Comparison of ENCODE assay signal across 16 cellular contexts in genomic region chr17:5362162-5362811, GRCh38.
"Had no signal": no experiment of that assay in that cellular context is flagged by ENCODE, and none has a peak within 500 bp of the region (broad histone marks: within the 10 kb centered on the region; RNA-seq: fewer than 3 reads in every experiment).

No MANE protein-coding gene starts in this region.

- H3K4me3 ChIP-seq: esophagus muscularis mucosa, gastroesophageal sphincter, heart left ventricle, lung, tibial artery had no signal

- H3K4me1 Mint-ChIP-seq: activated CD4-positive, alpha-beta T cell treated with anti-CD3 and anti-CD28 coated beads, Interleukin-2, amount 10 ng/mL, durations not matched to agents 7 days and 5 days; activated naive CD4-positive, alpha-beta T cell treated with anti-CD3 and anti-CD28 coated beads, Interleukin-2, amount 10 ng/mL, durations not matched to agents 7 days and 5 days; nephron had no signal

- H3K27ac ChIP-seq: esophagus muscularis mucosa, gastroesophageal sphincter, heart left ventricle, tibial artery had no signal

- ATAC-seq: gastroesophageal sphincter, heart left ventricle had no signal

- H3K4me1 ChIP-seq: esophagus muscularis mucosa, gastroesophageal sphincter, heart left ventricle had no signal

- H3K4me3 Mint-ChIP-seq: activated CD4-positive, alpha-beta T cell treated with anti-CD3 and anti-CD28 coated beads, Interleukin-2, amount 10 ng/mL, durations not matched to agents 7 days and 5 days; activated naive CD4-positive, alpha-beta T cell treated with anti-CD3 and anti-CD28 coated beads, Interleukin-2, amount 10 ng/mL, durations not matched to agents 7 days and 5 days; nephron; T-helper 2 cell treated with Interferon-gamma antibody and Interleukin-4, amounts not matched to agents 5 μg/mL and 100 μg/mL, for 36 hours had no signal

- DNase-seq: activated CD4-positive, alpha-beta T cell treated with anti-CD3 and anti-CD28 coated beads, Interleukin-2, amount 10 ng/mL, durations not matched to agents 7 days and 5 days; activated CD4-positive, CD25-positive, alpha-beta regulatory T cell; activated CD8-positive, alpha-beta memory T cell treated with anti-CD3 and anti-CD28 coated beads, Interleukin-2, amount 50 U/mL, for 4 hours; activated effector memory CD4-positive, alpha-beta T cell treated with Interleukin-2 at 50 U/mL for 16 hours; activated naive CD4-positive, alpha-beta T cell treated with anti-CD3 and anti-CD28 coated beads, Interleukin-2, amount 10 ng/mL, durations not matched to agents 7 days and 5 days; activated T-cell treated with anti-CD3 and anti-CD28 coated beads, Interleukin-2, amount 50 U/mL, for 48 hours; effector CD4-positive, alpha-beta T cell; heart left ventricle; midbrain; stimulated activated naive CD4-positive, alpha-beta T cell; tibial artery had no signal

- H3K27me3 ChIP-seq: esophagus muscularis mucosa, gastroesophageal sphincter, heart left ventricle, tibial artery had no signal

- H3K27me3 Mint-ChIP-seq: activated CD4-positive, alpha-beta T cell treated with anti-CD3 and anti-CD28 coated beads, Interleukin-2, amount 10 ng/mL, durations not matched to agents 7 days and 5 days; activated naive CD4-positive, alpha-beta T cell treated with anti-CD3 and anti-CD28 coated beads, Interleukin-2, amount 10 ng/mL, durations not matched to agents 7 days and 5 days had no signal

- H3K27ac Mint-ChIP-seq: activated CD4-positive, alpha-beta T cell treated with anti-CD3 and anti-CD28 coated beads, Interleukin-2, amount 10 ng/mL, durations not matched to agents 7 days and 5 days; activated naive CD4-positive, alpha-beta T cell treated with anti-CD3 and anti-CD28 coated beads, Interleukin-2, amount 10 ng/mL, durations not matched to agents 7 days and 5 days; nephron; T-helper 2 cell treated with Interferon-gamma antibody and Interleukin-4, amounts not matched to agents 5 μg/mL and 100 μg/mL, for 36 hours had no signal

- H3K9me3 Mint-ChIP-seq: activated CD4-positive, alpha-beta T cell treated with anti-CD3 and anti-CD28 coated beads, Interleukin-2, amount 10 ng/mL, durations not matched to agents 7 days and 5 days; activated naive CD4-positive, alpha-beta T cell treated with anti-CD3 and anti-CD28 coated beads, Interleukin-2, amount 10 ng/mL, durations not matched to agents 7 days and 5 days; nephron; T-helper 2 cell treated with Interferon-gamma antibody and Interleukin-4, amounts not matched to agents 5 μg/mL and 100 μg/mL, for 36 hours had no signal

- H3K9me3 ChIP-seq: esophagus muscularis mucosa, gastroesophageal sphincter, heart left ventricle, tibial artery had no signal
